Comparison of ENCODE assay signal across 1 cellular context in the genomic region with DNA sequence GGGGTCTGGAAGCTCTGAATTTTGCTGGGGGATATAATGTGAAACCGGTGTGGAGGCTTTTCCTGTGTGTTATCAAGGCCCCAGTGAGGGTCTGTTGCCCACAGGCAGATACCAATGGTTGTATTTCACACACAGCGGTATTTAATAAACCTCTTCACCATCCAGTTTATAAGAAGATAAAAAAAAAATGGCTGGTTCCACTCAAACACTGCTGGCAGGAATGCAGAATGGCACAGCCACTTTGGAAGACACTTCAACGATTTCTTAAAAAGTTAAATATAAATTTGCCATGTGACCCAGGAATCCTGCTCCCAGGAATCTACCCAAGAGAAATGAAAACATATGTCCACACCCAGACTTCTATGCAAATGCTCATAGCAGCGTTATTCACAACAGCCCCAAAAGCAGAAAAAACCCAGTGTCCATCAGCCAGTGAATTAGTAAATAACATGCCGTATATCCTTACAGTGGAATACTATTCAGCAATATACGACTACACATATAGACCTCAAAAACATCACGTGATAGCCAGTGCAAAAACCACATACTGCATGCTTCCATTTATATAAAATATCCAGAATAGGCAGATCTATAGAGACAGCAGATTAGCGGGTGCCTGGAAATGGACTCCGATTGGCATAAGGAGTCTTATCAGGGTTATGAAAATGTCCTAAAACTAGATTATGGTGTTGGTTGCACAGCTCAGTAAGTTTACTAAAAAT.
TF ChIP-seq lines count a peak whose summit lies in the region.

No MANE protein-coding gene starts in this region.

TF ChIP-seq in HepG2, 621 proteins besides CTCF, POLR2A, EP300 and RAD21:
- TF ChIP-seq HOMEZ (CRISPR knock-in tag; IDR thresholded peaks at IDR 0.05; ENCODE audit: low read depth) (no peak), RAD51 (IDR thresholded peaks at IDR 0.05; ENCODE audit: borderline replicate concordance) (peak; percentile 67; the same call in 1 of the 2 replicates)
- TF ChIP-seq, protein P1, sequence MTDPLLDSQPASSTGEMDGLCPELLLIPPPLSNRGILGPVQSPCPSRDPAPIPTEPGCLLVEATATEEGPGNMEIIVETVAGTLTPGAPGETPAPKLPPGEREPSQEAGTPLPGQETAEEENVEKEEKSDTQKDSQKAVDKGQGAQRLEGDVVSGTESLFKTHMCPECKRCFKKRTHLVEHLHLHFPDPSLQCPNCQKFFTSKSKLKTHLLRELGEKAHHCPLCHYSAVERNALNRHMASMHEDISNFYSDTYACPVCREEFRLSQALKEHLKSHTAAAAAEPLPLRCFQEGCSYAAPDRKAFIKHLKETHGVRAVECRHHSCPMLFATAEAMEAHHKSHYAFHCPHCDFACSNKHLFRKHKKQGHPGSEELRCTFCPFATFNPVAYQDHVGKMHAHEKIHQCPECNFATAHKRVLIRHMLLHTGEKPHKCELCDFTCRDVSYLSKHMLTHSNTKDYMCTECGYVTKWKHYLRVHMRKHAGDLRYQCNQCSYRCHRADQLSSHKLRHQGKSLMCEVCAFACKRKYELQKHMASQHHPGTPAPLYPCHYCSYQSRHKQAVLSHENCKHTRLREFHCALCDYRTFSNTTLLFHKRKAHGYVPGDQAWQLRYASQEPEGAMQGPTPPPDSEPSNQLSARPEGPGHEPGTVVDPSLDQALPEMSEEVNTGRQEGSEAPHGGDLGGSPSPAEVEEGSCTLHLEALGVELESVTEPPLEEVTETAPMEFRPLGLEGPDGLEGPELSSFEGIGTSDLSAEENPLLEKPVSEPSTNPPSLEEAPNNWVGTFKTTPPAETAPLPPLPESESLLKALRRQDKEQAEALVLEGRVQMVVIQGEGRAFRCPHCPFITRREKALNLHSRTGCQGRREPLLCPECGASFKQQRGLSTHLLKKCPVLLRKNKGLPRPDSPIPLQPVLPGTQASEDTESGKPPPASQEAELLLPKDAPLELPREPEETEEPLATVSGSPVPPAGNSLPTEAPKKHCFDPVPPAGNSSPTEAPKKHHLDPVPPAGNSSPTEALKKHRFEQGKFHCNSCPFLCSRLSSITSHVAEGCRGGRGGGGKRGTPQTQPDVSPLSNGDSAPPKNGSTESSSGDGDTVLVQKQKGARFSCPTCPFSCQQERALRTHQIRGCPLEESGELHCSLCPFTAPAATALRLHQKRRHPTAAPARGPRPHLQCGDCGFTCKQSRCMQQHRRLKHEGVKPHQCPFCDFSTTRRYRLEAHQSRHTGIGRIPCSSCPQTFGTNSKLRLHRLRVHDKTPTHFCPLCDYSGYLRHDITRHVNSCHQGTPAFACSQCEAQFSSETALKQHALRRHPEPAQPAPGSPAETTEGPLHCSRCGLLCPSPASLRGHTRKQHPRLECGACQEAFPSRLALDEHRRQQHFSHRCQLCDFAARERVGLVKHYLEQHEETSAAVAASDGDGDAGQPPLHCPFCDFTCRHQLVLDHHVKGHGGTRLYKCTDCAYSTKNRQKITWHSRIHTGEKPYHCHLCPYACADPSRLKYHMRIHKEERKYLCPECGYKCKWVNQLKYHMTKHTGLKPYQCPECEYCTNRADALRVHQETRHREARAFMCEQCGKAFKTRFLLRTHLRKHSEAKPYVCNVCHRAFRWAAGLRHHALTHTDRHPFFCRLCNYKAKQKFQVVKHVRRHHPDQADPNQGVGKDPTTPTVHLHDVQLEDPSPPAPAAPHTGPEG (CRISPR knock-in tag; IDR thresholded peaks at IDR 0.05): no peak
